16 cellular contexts compared by ENCODE assay signal in the genomic region with DNA sequence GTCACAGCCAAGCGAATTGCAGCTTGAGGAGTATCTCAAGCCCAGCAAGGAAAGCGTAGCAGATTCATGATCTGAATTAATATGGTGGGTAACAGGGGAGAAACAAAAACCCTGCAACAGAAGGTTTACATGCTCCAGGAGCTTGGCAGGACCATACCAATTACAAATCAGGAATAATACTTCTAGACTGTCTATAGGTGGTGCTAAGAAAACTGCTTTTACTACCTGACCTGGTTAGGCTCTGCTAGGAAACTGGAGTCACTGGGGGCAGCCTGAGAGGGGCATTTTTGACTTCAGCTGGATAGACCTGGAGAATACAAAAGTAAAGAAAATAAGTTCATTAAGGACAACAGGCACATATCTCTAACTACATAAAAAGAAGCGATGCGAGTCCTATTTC.
DNase-seq lines count a peak whose midpoint lies in the region; ATAC-seq and TF ChIP-seq lines count a peak whose summit lies in the region.
"Had no signal": no experiment of that assay in that cellular context is flagged by ENCODE, and none has a peak within 500 bp of the region (broad histone marks: within the 10 kb centered on the region; RNA-seq: fewer than 3 reads in every experiment).

No MANE protein-coding gene starts in this region.

- H3K36me3 Mint-ChIP-seq in stimulated activated effector memory CD8-positive, alpha-beta T cell treated with anti-CD3 and anti-CD28 coated beads, Interleukin-12 subunit alpha, Interleukin-12 subunit beta, amount 100 ng/mL, for 72 hours = no peaks in the 10 kb centered on the region

- ATAC-seq in stimulated activated effector memory CD8-positive, alpha-beta T cell treated with anti-CD3 and anti-CD28 coated beads, Interleukin-12 subunit alpha, Interleukin-12 subunit beta, amount 100 ng/mL, for 72 hours = peak; percentile 42
- ATAC-seq in HG03025 (IDR thresholded peaks at IDR 0.05; ENCODE audit: low FRiP score, unreplicated experiment) = no peak
- no peak for ATAC-seq in HG03039 (IDR thresholded peaks at IDR 0.05; ENCODE audit: unreplicated experiment)

- H3K27ac Mint-ChIP-seq in stimulated activated effector memory CD8-positive, alpha-beta T cell treated with anti-CD3 and anti-CD28 coated beads, Interleukin-12 subunit alpha, Interleukin-12 subunit beta, amount 100 ng/mL, for 72 hours = no peak overlapping the region
- H3K27ac Mint-ChIP-seq: activated naive CD4-positive, alpha-beta T cell treated with anti-CD3 and anti-CD28 coated beads for 36 hours; stimulated activated naive CD8-positive, alpha-beta T cell treated with anti-CD3 and anti-CD28 coated beads, Interleukin-15, Interleukin-2, amounts not matched to agents 100 ng/mL and 50 ng/mL, for 24 hours had no signal

- no peaks in the 10 kb centered on the region for H3K9me3 Mint-ChIP-seq in stimulated activated effector memory CD8-positive, alpha-beta T cell treated with anti-CD3 and anti-CD28 coated beads, Interleukin-12 subunit alpha, Interleukin-12 subunit beta, amount 100 ng/mL, for 72 hours
- H3K9me3 Mint-ChIP-seq: activated naive CD4-positive, alpha-beta T cell treated with anti-CD3 and anti-CD28 coated beads for 36 hours; stimulated activated naive CD8-positive, alpha-beta T cell treated with anti-CD3 and anti-CD28 coated beads, Interleukin-15, Interleukin-2, amounts not matched to agents 100 ng/mL and 50 ng/mL, for 24 hours had no signal

- H3K4me1 Mint-ChIP-seq in stimulated activated effector memory CD8-positive, alpha-beta T cell treated with anti-CD3 and anti-CD28 coated beads, Interleukin-12 subunit alpha, Interleukin-12 subunit beta, amount 100 ng/mL, for 72 hours = no peaks in the 10 kb centered on the region

- peak; percentile 16 for DNase-seq in NCI-H748 (lab: John Stamatoyannopoulos, UW; ENCODE audit: unreplicated experiment)
- no peak for DNase-seq in NCI-H748 treated with DMSO at 0.1 percent for 48 hours (lab: John Stamatoyannopoulos, UW)
- DNase-seq in LNCaP clone FGC (ENCODE audit: low read depth) = no peak
- no peak for DNase-seq in choroid plexus epithelial cell (ENCODE audit: low read depth)
- DNase-seq in stimulated activated effector memory CD8-positive, alpha-beta T cell treated with anti-CD3 and anti-CD28 coated beads, Interleukin-12 subunit alpha, Interleukin-12 subunit beta, amount 100 ng/mL, for 72 hours (ENCODE audit: low spot score in 2 of 2) = no peak
- no peak for DNase-seq in hippocampal formation (lab: John Stamatoyannopoulos, UW)
- DNase-seq: activated CD4-positive, alpha-beta T cell treated with anti-CD3 and anti-CD28 coated beads for 1 hour; activated CD8-positive, alpha-beta memory T cell treated with anti-CD3 and anti-CD28 coated beads, Interleukin-2, amount 50 U/mL, for 4 hours; activated naive CD4-positive, alpha-beta T cell treated with anti-CD3 and anti-CD28 coated beads for 36 hours; MM.1S; occipital lobe; OCI-M1 had no signal

- no peak overlapping the region for H3K4me3 Mint-ChIP-seq in stimulated activated effector memory CD8-positive, alpha-beta T cell treated with anti-CD3 and anti-CD28 coated beads, Interleukin-12 subunit alpha, Interleukin-12 subunit beta, amount 100 ng/mL, for 72 hours
- H3K4me3 Mint-ChIP-seq: activated naive CD4-positive, alpha-beta T cell treated with anti-CD3 and anti-CD28 coated beads for 36 hours; brain; stimulated activated naive CD8-positive, alpha-beta T cell treated with anti-CD3 and anti-CD28 coated beads, Interleukin-15, Interleukin-2, amounts not matched to agents 100 ng/mL and 50 ng/mL, for 24 hours had no signal

- no peak overlapping the region for H3K4me3 ChIP-seq in LNCaP clone FGC (ENCODE audit: low read depth, low read length)
- H3K4me3 ChIP-seq in choroid plexus epithelial cell (ENCODE audit: low read depth, low read length) = no peak overlapping the region

- peak; percentile 32 for TF ChIP-seq CTCF in LNCaP clone FGC (IDR thresholded peaks at IDR 0.05; ENCODE audit: control insufficient read depth, extremely low read depth, insufficient read depth)
- TF ChIP-seq CTCF in choroid plexus epithelial cell (conservative IDR thresholded peaks at IDR 0.05; ENCODE audit: low read depth, low read length) = peak; percentile 1
